8 cellular contexts compared by ENCODE assay signal in genomic region chr20:4740774-4741431, GRCh38.
DNase-seq lines count a peak whose midpoint lies in the region; ATAC-seq and TF ChIP-seq lines count a peak whose summit lies in the region.

No MANE protein-coding gene starts in this region.

- no peak overlapping the region for H3K4me3 Mint-ChIP-seq in central memory CD8-positive, alpha-beta T cell
- no peak overlapping the region for H3K4me3 Mint-ChIP-seq in stimulated activated naive B cell treated with anti-CD40 and anti-IgM and Interleukin-4, amounts not matched to agents 10 μg/mL and 1 μg/mL and 100 μg/mL, for 72 hours

- H3K9me3 Mint-ChIP-seq in central memory CD8-positive, alpha-beta T cell = no peaks in the 10 kb centered on the region
- no peaks in the 10 kb centered on the region for H3K9me3 Mint-ChIP-seq in stimulated activated naive B cell treated with anti-CD40 and anti-IgM and Interleukin-4, amounts not matched to agents 10 μg/mL and 1 μg/mL and 100 μg/mL, for 72 hours

- H3K36me3 Mint-ChIP-seq in central memory CD8-positive, alpha-beta T cell (ENCODE audit: insufficient read depth) = no peaks in the 10 kb centered on the region
- H3K36me3 Mint-ChIP-seq in stimulated activated naive B cell treated with anti-CD40 and anti-IgM and Interleukin-4, amounts not matched to agents 10 μg/mL and 1 μg/mL and 100 μg/mL, for 72 hours = no peaks in the 10 kb centered on the region

- peaks cover 25% of the 10 kb centered on the region for H3K27me3 Mint-ChIP-seq in central memory CD8-positive, alpha-beta T cell
- H3K27me3 Mint-ChIP-seq in stimulated activated naive B cell treated with anti-CD40 and anti-IgM and Interleukin-4, amounts not matched to agents 10 μg/mL and 1 μg/mL and 100 μg/mL, for 72 hours = peaks cover 9 to 16% of the 10 kb centered on the region in 2 donors

- H3K4me1 Mint-ChIP-seq in central memory CD8-positive, alpha-beta T cell = peaks cover 5% of the 10 kb centered on the region
- peaks cover 5 to 8% of the 10 kb centered on the region in 2 donors for H3K4me1 Mint-ChIP-seq in stimulated activated naive B cell treated with anti-CD40 and anti-IgM and Interleukin-4, amounts not matched to agents 10 μg/mL and 1 μg/mL and 100 μg/mL, for 72 hours

- peak; percentile 13 to 46 for ATAC-seq in activated CD4-positive, CD25-positive, alpha-beta regulatory T cell treated with anti-CD3 and anti-CD28 coated beads, Interleukin-2, amount 50 U/mL, for 24 hours
- ATAC-seq in central memory CD8-positive, alpha-beta T cell (replicated peaks; ENCODE audit: extremely low read depth, poor library complexity, severe bottlenecking) = no peak
- ATAC-seq in stimulated activated naive B cell treated with anti-CD40 and anti-IgM and Interleukin-4, amounts not matched to agents 10 μg/mL and 1 μg/mL and 100 μg/mL, for 72 hours (replicated peaks) = peak; percentile 49 to 66
- ATAC-seq in GM18505 (IDR thresholded peaks at IDR 0.05; ENCODE audit: unreplicated experiment) (no peak), HG02884 (IDR thresholded peaks at IDR 0.05; ENCODE audit: unreplicated experiment) (no peak)

- H3K27ac Mint-ChIP-seq in central memory CD8-positive, alpha-beta T cell (ENCODE audit: low read depth) = no peak overlapping the region
- H3K27ac Mint-ChIP-seq in stimulated activated naive B cell treated with anti-CD40 and anti-IgM and Interleukin-4, amounts not matched to agents 10 μg/mL and 1 μg/mL and 100 μg/mL, for 72 hours = no peak overlapping the region

- TF ChIP-seq POLR2A in GM18505 (IDR thresholded peaks at IDR 0.05; ENCODE audit: borderline replicate concordance, extremely low read depth, insufficient read depth, insufficient read length) = no peak

- TF ChIP-seq CTCF in LNCAP (IDR thresholded peaks at IDR 0.05) = peak; percentile 94

- DNase-seq in GDM1 (lab: John Stamatoyannopoulos, UW) (peak; percentile 38), midbrain (lab: John Stamatoyannopoulos, UW) (peak; percentile 22)
- DNase-seq in central memory CD8-positive, alpha-beta T cell (ENCODE audit: low spot score in 2 of 2) = peak; percentile 38 to 60
- DNase-seq in stimulated activated naive B cell treated with anti-CD40 and anti-IgM and Interleukin-4, amounts not matched to agents 10 μg/mL and 1 μg/mL and 100 μg/mL, for 72 hours = peak; percentile 35

Comparison
In these comparisons a context has a peak if more than half of its experiments do, and no peak if none do; other contexts are left out.
1. ATAC-seq: peak in activated CD4-positive, CD25-positive, alpha-beta regulatory T cell treated with anti-CD3 and anti-CD28 coated beads, Interleukin-2, amount 50 U/mL, for 24 hours (2 of 2) and stimulated activated naive B cell treated with anti-CD40 and anti-IgM and Interleukin-4, amounts not matched to agents 10 μg/mL and 1 μg/mL and 100 μg/mL, for 72 hours (2 of 2); none in central memory CD8-positive, alpha-beta T cell (single experiment), GM18505 (single experiment) and HG02884 (single experiment).
2. Peak in every context shown above with its lines, with median percentiles within 50 percentile points of each other: DNase-seq.